In the genomic region with DNA sequence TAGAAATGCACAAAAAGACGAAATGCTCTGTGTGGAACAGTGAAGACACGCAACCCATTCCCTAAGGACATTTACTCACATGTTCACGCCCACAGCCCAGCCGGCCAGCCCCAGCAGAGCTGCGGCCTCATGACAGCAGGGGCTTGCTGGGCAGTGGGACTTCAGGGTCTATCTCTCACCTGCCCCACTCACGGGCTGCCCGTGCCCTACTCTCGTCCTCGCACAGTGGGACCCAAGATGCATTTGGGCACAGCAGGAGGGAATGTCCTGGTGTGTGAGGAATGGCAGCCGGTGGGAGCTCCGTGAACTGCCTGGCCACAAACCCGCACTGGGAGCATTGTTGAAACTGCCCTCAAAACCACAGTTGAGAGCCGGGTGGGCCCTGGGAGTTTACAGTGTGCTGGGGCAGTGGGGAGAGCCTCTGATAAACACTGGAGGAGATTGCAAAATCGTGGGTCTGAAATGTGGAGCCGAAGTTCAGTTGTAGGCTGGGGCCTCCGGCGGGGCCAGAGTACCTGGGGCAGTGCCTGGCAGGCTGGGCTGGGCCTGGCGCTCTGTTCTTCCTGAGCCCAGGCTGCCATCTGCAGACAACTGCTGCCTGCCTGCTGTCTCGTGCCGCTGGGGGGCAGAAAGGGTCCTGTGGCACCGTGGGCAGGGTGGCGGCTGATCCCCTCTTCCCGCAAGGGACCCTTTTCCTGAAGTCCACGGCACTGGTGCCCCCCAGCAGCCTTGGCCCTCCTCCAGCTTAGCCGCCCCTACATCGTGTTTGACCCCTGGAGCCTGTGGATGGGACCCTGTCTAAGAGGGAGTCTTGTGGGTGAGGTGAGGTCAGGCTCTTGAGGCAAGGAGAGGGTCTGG, we compare ENCODE assay signal across 8 cellular contexts. TPM values are rescaled to one million over a fixed set of nuclear protein-coding genes. Genes with fewer than 3 reads are reported as not detected.
DNase-seq lines count a peak whose midpoint lies in the region; ATAC-seq and TF ChIP-seq lines count a peak whose summit lies in the region.

No MANE protein-coding gene starts in this region.

- no peak overlapping the region for H2AFZ ChIP-seq in ACC112 (ENCODE audit: low read length, unreplicated experiment)

- H3K27ac ChIP-seq in ACC112 (ENCODE audit: low read depth, low read length), result peak overlapping the region; percentile 93
- H3K27ac ChIP-seq in colonic mucosa, result peak overlapping the region; percentile 32

- peaks cover 35% of the 10 kb centered on the region for H3K4me1 ChIP-seq in ACC112 (ENCODE audit: control insufficient read depth, insufficient read depth, low read length, unreplicated experiment)
- no peaks in the 10 kb centered on the region for H3K4me1 ChIP-seq in colonic mucosa

- CTCF ChIA-PET in activated CD4-positive, alpha-beta memory T cell treated with anti-CD3 and anti-CD28 coated beads for 36 hours (lab: Charles Lee), result interaction anchor here (0.7 to 1.9 kb wide), 8 partner anchors 10 to 171 kb away, joined by 3 to 14 read pairs (median 4); no protein-coding TSS in a partner anchor

- peak overlapping the region; percentile 30 for H3K4me3 ChIP-seq in ACC112 (ENCODE audit: low read depth, low read length)
- no peak overlapping the region for H3K4me3 ChIP-seq in colonic mucosa

- H3K27me3 Mint-ChIP-seq in activated CD4-positive, alpha-beta memory T cell treated with anti-CD3 and anti-CD28 coated beads for 36 hours, result peaks cover 6% of the 10 kb centered on the region

- TF ChIP-seq CTCF in colonic mucosa (IDR thresholded peaks at IDR 0.05), result no peak

- POLR2A ChIA-PET in activated CD4-positive, alpha-beta memory T cell treated with anti-CD3 and anti-CD28 coated beads for 36 hours (lab: Charles Lee), result no interaction called here

- peak; percentile 44 for DNase-seq in NCI-H69 (lab: John Stamatoyannopoulos, UW)
- DNase-seq in colonic mucosa, result no peak
- DNase-seq in myocyte (ENCODE audit: low read depth), result peak; percentile 93
- DNase-seq in NCI-H1436 treated with DMSO at 0.1 percent for 48 hours (lab: John Stamatoyannopoulos, UW), result no peak
- DNase-seq in activated CD4-positive, alpha-beta memory T cell treated with anti-CD3 and anti-CD28 coated beads for 36 hours, result no peak
- no peak for DNase-seq in DMS53 (lab: John Stamatoyannopoulos, UW)

- H3K27me3 ChIP-seq in ACC112 (ENCODE audit: insufficient read depth, low read length) (no peaks in the 10 kb centered on the region), colonic mucosa (no peaks in the 10 kb centered on the region)

- no peaks in the 10 kb centered on the region for H3K9me3 ChIP-seq in colonic mucosa

- H3K4me1 Mint-ChIP-seq in activated CD4-positive, alpha-beta memory T cell treated with anti-CD3 and anti-CD28 coated beads for 36 hours (ENCODE audit: low read depth), result peaks cover 8% of the 10 kb centered on the region

- intact Hi-C loops in colonic mucosa (cut with DNase I), result no loop called here
- intact Hi-C loops in activated CD4-positive, alpha-beta memory T cell treated with anti-CD3 and anti-CD28 coated beads for 36 hours (cut with micrococcal nuclease), result no loop called here

- peaks cover 4% of the 10 kb centered on the region for H3K9me3 Mint-ChIP-seq in activated CD4-positive, alpha-beta memory T cell treated with anti-CD3 and anti-CD28 coated beads for 36 hours

- H3K36me3 Mint-ChIP-seq in activated CD4-positive, alpha-beta memory T cell treated with anti-CD3 and anti-CD28 coated beads for 36 hours, result peaks cover 2% of the 10 kb centered on the region

- ATAC-seq in GM21576 (IDR thresholded peaks at IDR 0.05; ENCODE audit: unreplicated experiment), result no peak

- H3K79me2 ChIP-seq in ACC112 (ENCODE audit: control insufficient read depth, insufficient read depth, low read length, unreplicated experiment), result no peaks in the 10 kb centered on the region

- H3K4me3 Mint-ChIP-seq in activated CD4-positive, alpha-beta memory T cell treated with anti-CD3 and anti-CD28 coated beads for 36 hours, result no peak overlapping the region

- H3K36me3 ChIP-seq in ACC112 (ENCODE audit: insufficient read depth, low read length), result no peaks in the 10 kb centered on the region
- no peaks in the 10 kb centered on the region for H3K36me3 ChIP-seq in colonic mucosa

- no peak overlapping the region for H3K27ac Mint-ChIP-seq in activated CD4-positive, alpha-beta memory T cell treated with anti-CD3 and anti-CD28 coated beads for 36 hours

- H3K9ac ChIP-seq in colonic mucosa (ENCODE audit: low read depth in 2 of 2, low read length in 2 of 2), result peak overlapping the region; percentile 34 to 44

RNA-seq across cellular contexts. Expression of gene POFUT2, which starts 20.7 kb away (rescaled TPM):
- 10 to 100 TPM; 23.8 to 31.6 TPM for total RNA-seq in colonic mucosa
- 43.8 and 46.9 TPM in 2 replicates for total RNA-seq in myocyte
- polyA plus RNA-seq in myocyte (2012), result 74.5 TPM
- 10 to 100 TPM; 14.3 TPM for total RNA-seq in activated CD4-positive, alpha-beta memory T cell treated with anti-CD3 and anti-CD28 coated beads for 36 hours

Comparison
In these comparisons a context has a peak if more than half of its experiments do, and no peak if none do; other contexts are left out.
1. DNase-seq: peak in NCI-H69 (single experiment) and myocyte (single experiment); none in colonic mucosa (single experiment), NCI-H1436 treated with DMSO at 0.1 percent for 48 hours (single experiment), activated CD4-positive, alpha-beta memory T cell treated with anti-CD3 and anti-CD28 coated beads for 36 hours (single experiment) and DMS53 (single experiment).